ENCODE assay signal across 24 cellular contexts in the genomic region with DNA sequence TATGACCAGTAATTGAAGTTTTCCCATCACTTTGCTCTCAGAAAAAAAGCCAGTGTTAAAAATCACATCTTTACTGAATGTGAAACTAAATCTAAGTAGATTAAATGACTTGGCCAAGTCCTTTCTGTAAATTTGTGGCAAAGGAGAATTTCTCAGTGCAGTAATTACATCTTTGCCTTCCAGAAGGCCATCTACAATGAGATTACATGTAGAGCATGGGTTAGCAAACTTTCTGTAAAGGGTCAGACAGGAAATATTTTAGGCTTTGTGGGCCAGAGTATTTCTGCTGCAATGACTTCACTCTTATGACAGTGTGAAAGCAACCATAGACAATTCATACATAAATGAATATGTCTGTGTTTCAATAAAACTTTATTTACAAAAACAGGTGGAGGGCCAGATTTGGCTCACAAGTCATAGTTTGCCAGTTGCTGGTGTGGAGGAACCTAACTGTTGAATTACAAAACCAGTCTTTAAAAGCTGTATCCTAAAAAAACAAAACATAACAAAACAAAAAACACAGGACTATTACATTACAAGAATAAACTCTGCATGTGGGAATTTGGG.
"Had no signal": no experiment of that assay in that cellular context is flagged by ENCODE, and none has a peak within 500 bp of the region (broad histone marks: within the 10 kb centered on the region; RNA-seq: fewer than 3 reads in every experiment).

No MANE protein-coding gene starts in this region.

- H3K9ac ChIP-seq: SK-N-SH had no signal

- H3K27me3 Mint-ChIP-seq: IgD-negative memory B cell had no signal

- H3K27me3 ChIP-seq: MG63, SJSA1 had no signal

- H3K4me2 ChIP-seq: SK-N-SH had no signal

- H3K27ac ChIP-seq: HL-60, SJSA1 had no signal

- H3K4me3 ChIP-seq: MG63, SJSA1 had no signal

- H3K27ac Mint-ChIP-seq: IgD-negative memory B cell had no signal

- H3K36me3 ChIP-seq: MG63, SJSA1 had no signal

- H3K4me3 Mint-ChIP-seq: IgD-negative memory B cell had no signal

- H3K4me1 ChIP-seq: SJSA1 had no signal

- FAIRE-seq: HTR-8/SVneo had no signal

- H3K9me3 ChIP-seq: MG63, SJSA1, SK-N-SH had no signal

- H3K9me3 Mint-ChIP-seq: IgD-negative memory B cell had no signal

- DNase-seq: KBM-7, MG63, NCI-H1092, NCI-H1105 treated with DMSO at 0.1 percent for 48 hours, NCI-H1417 treated with DMSO at 0.1 percent for 48 hours, NCI-H146, NCI-H1694 treated with DMSO at 0.1 percent for 48 hours, NCI-H2029, NCI-H2081 treated with DMSO at 0.1 percent for 48 hours, NCI-H2171, NCI-H226, NCI-H446, NCI-H510A, NCI-H524 treated with DMSO at 0.1 percent for 48 hours, NCI-H69, NCI-H774, Right ventricle myocardium superior, RPMI8226, SIG-M5, SK-N-SH had no signal
